In genomic region chr7:35424869-35425495, GRCh38 we compare ENCODE assay signal across 8 cellular contexts.
DNase-seq lines count a peak whose midpoint lies in the region; ATAC-seq and TF ChIP-seq lines count a peak whose summit lies in the region.

No MANE protein-coding gene starts in this region.

- H3K4me1 ChIP-seq in OCI-LY7 (ENCODE audit: insufficient read depth, low read length, poor library complexity, severe bottlenecking): no peaks in the 10 kb centered on the region

- peak; percentile 1 for DNase-seq in AG09309 (ENCODE audit: low read depth)
- peak; percentile 68 for DNase-seq in OCI-LY7 (ENCODE audit: low spot score)
- DNase-seq in activated T-cell treated with anti-CD3 and anti-CD28 coated beads, Interleukin-2, amount 50 U/mL, for 48 hours: peak; percentile 50 to 65
- peak; percentile 23 to 63 for DNase-seq in foreskin fibroblast
- peak; percentile 40 for DNase-seq in progenitor cell of endocrine pancreas (ENCODE audit: low spot score, unreplicated experiment)

- no peak overlapping the region for H2AFZ ChIP-seq in OCI-LY7 (ENCODE audit: low read length)

- no peaks in the 10 kb centered on the region for H3K9me3 ChIP-seq in OCI-LY7 (ENCODE audit: low read length)

- no peaks in the 10 kb centered on the region for H4K20me1 ChIP-seq in OCI-LY7 (ENCODE audit: insufficient read depth, low read length)

- no peak overlapping the region for H3K27ac Mint-ChIP-seq in progenitor cell of endocrine pancreas

- H3K79me2 ChIP-seq in OCI-LY7 (ENCODE audit: insufficient read depth, low read depth, low read length): no peaks in the 10 kb centered on the region

- H3K27ac ChIP-seq in OCI-LY7 (ENCODE audit: low read depth, low read length, poor library complexity, severe bottlenecking): no peak overlapping the region

- no peaks in the 10 kb centered on the region for H3K36me3 Mint-ChIP-seq in progenitor cell of endocrine pancreas (ENCODE audit: insufficient read depth)

- H3K4me1 Mint-ChIP-seq in progenitor cell of endocrine pancreas (ENCODE audit: low read depth): no peaks in the 10 kb centered on the region

- ATAC-seq in GM18867 (IDR thresholded peaks at IDR 0.05; ENCODE audit: unreplicated experiment) (peak; percentile 86), HG03520 (IDR thresholded peaks at IDR 0.05; ENCODE audit: unreplicated experiment) (peak; percentile 75), GM18498 (IDR thresholded peaks at IDR 0.05; ENCODE audit: unreplicated experiment) (no peak)

- POLR2A ChIA-PET in OCI-LY7 (lab: Charles Lee): interaction anchor here (0.6 to 0.8 kb wide), 3 partner anchors 14 to 171 kb away, joined by 3 to 6 read pairs (median 4); no protein-coding TSS in a partner anchor

- CTCF ChIA-PET in OCI-LY7 (lab: Charles Lee; ENCODE audit: unreplicated experiment): interaction anchor here (0.6 kb wide), 1 partner anchor 111 kb away, joined by 3 read pairs; no protein-coding TSS in a partner anchor

- no TSS peak for BruUV-seq in OCI-LY7 (replicated peaks; lab: Mats Ljungman, UMichigan)

- no peak overlapping the region for H3K4me3 Mint-ChIP-seq in progenitor cell of endocrine pancreas (ENCODE audit: low read depth)

- peaks cover 26% of the 10 kb centered on the region for H3K9me3 Mint-ChIP-seq in progenitor cell of endocrine pancreas (ENCODE audit: low read depth)

- peaks cover 7% of the 10 kb centered on the region for H3K27me3 Mint-ChIP-seq in progenitor cell of endocrine pancreas

- no peak overlapping the region for H3K4me2 ChIP-seq in OCI-LY7 (ENCODE audit: low read length)

- H3K4me3 ChIP-seq in AG09309 (ENCODE audit: control insufficient read depth, low read depth, low read length): no peak overlapping the region
- H3K4me3 ChIP-seq in OCI-LY7 (ENCODE audit: low read depth, low read length, poor library complexity, severe bottlenecking): no peak overlapping the region
- H3K4me3 ChIP-seq in foreskin fibroblast (ENCODE audit: low read depth in 1 of 2, low read length in 2 of 2): no peak overlapping the region

- intact Hi-C loops in OCI-LY7 (cut with micrococcal nuclease; ENCODE audit: unreplicated experiment): loop anchor here (1.0 to 10.0 kb wide), 4 partner anchors 95 to 350 kb away; no protein-coding TSS in a partner anchor

- no peaks in the 10 kb centered on the region for H3K36me3 ChIP-seq in OCI-LY7 (ENCODE audit: insufficient read depth, low read length)

- no peaks in the 10 kb centered on the region for H3K9me2 ChIP-seq in OCI-LY7 (ENCODE audit: insufficient read depth, low read length)

- TF ChIP-seq CTCF in AG09309 (IDR thresholded peaks at IDR 0.05; ENCODE audit: control insufficient read depth, insufficient read depth, low read depth, low read length, missing control alignments) (peak; percentile 81), OCI-LY7 (conservative IDR thresholded peaks at IDR 0.05; ENCODE audit: low read length) (peak; percentile 92), foreskin fibroblast (IDR thresholded peaks at IDR 0.05; ENCODE audit: low read depth, low read length) (peak; percentile 76), progenitor cell of endocrine pancreas (IDR thresholded peaks at IDR 0.05; ENCODE audit: unreplicated experiment) (peak; percentile 82)

Comparison
In these comparisons a context has a peak if more than half of its experiments do, and no peak if none do; other contexts are left out.
1. DNase-seq: peak in every context shown above with its lines; median percentile 68 in OCI-LY7; 58 in activated T-cell treated with anti-CD3 and anti-CD28 coated beads, Interleukin-2, amount 50 U/mL, for 48 hours; 43 in foreskin fibroblast; 40 in progenitor cell of endocrine pancreas; 1 in AG09309.